In the genomic region with DNA sequence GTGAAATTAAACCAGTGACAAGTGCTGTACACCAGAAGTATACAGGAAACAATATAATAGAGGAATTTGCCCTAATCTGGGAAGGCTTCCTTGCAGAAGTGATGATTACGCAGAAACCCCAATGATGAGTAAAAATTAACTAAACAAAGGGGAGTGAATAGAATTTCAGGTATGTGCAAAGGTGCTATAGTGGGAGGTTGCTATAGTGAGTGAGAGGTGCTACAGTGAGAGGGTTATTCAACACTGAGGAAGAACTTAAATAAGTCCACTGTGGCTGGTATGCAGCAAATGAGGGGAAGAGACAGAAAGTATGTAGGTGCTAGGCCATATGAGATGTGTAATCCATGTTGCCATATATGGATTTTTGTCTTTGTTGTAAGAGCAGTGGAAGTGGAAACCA, we compare ENCODE assay signal across 17 cellular contexts.
DNase-seq lines count a peak whose midpoint lies in the region; ATAC-seq, FAIRE-seq and TF ChIP-seq lines count a peak whose summit lies in the region.
"Had no signal": no experiment of that assay in that cellular context is flagged by ENCODE, and none has a peak within 500 bp of the region (broad histone marks: within the 10 kb centered on the region; RNA-seq: fewer than 3 reads in every experiment).

No MANE protein-coding gene starts in this region.

- H3K79me1 ChIP-seq in mesendoderm (ENCODE audit: low read length): peaks cover 1% of the 10 kb centered on the region

- TF ChIP-seq CTCF in Calu3 (IDR thresholded peaks at IDR 0.05; ENCODE audit: unreplicated experiment) (no peak), astrocyte (IDR thresholded peaks at IDR 0.05; ENCODE audit: insufficient read depth, low read depth, low read length) (no peak), foreskin keratinocyte (conservative IDR thresholded peaks at IDR 0.05) (no peak), osteoblast (IDR thresholded peaks at IDR 0.05; ENCODE audit: extremely low read depth, low read depth, low read length) (no peak)

- H4K5ac ChIP-seq in mesendoderm (ENCODE audit: low read length): no peak overlapping the region

- no peak overlapping the region for H3K4me3 Mint-ChIP-seq in Calu3 (ENCODE audit: low read depth, unreplicated experiment)
- H3K4me3 Mint-ChIP-seq in astrocyte (ENCODE audit: unreplicated experiment): peak overlapping the region; percentile 1
- H3K4me3 Mint-ChIP-seq: CD4-positive, CD25-positive, alpha-beta regulatory T cell had no signal

- no peak overlapping the region for H2BK15ac ChIP-seq in mesendoderm (replicated peaks; ENCODE audit: low read depth)

- H3K36me3 Mint-ChIP-seq in Calu3 (ENCODE audit: insufficient read depth, unreplicated experiment): peaks cover 10% of the 10 kb centered on the region
- H3K36me3 Mint-ChIP-seq in astrocyte (ENCODE audit: low read depth, unreplicated experiment): peaks cover 11% of the 10 kb centered on the region
- H3K36me3 Mint-ChIP-seq: CD4-positive, CD25-positive, alpha-beta regulatory T cell had no signal

- H3K27me3 ChIP-seq in astrocyte (ENCODE audit: insufficient read depth, low read length): no peaks in the 10 kb centered on the region
- H3K27me3 ChIP-seq in foreskin keratinocyte: no peaks in the 10 kb centered on the region
- H3K27me3 ChIP-seq in mesendoderm (ENCODE audit: insufficient read depth, low read length, poor library complexity): no peaks in the 10 kb centered on the region
- no peaks in the 10 kb centered on the region for H3K27me3 ChIP-seq in Karpas-422 (ENCODE audit: low read length)
- no peaks in the 10 kb centered on the region for H3K27me3 ChIP-seq in osteoblast (ENCODE audit: insufficient read depth, low read length)
- H3K27me3 ChIP-seq: BLaER1 treated with 17β-estradiol and CSF1 and Interleukin-3, amounts not matched to agents 10 nM and 100 nM had no signal

- no CpG with 5 or more reads among the region's 1 CpG for WGBS in mesendoderm (ENCODE audit: extremely low coverage, insufficient coverage, low lambda C conversion rate)

- H3K4me1 Mint-ChIP-seq in Calu3 (ENCODE audit: low read depth, unreplicated experiment) (peaks cover 25% of the 10 kb centered on the region), astrocyte (ENCODE audit: low read depth, unreplicated experiment) (peaks cover 17% of the 10 kb centered on the region)

- no peak for DNase-seq in Calu3
- DNase-seq in astrocyte (ENCODE audit: low read depth): no peak
- DNase-seq in foreskin keratinocyte: peak; percentile 20 to 32
- DNase-seq in mesendoderm: peak; percentile 61
- DNase-seq in HCEC 1CT: no peak
- DNase-seq in Karpas-422: no peak
- no peak for DNase-seq in osteoblast (ENCODE audit: insufficient read length, low spot score, missing footprints)
- DNase-seq: ACHN; CD4-positive, CD25-positive, alpha-beta regulatory T cell; DMS79 had no signal

- H3K36me3 ChIP-seq in astrocyte (ENCODE audit: insufficient read depth, low read length) (peaks cover 5% of the 10 kb centered on the region), mesendoderm (ENCODE audit: control insufficient read depth, insufficient read depth, low read length) (no peaks in the 10 kb centered on the region), Karpas-422 (ENCODE audit: insufficient read depth, low read length) (no peaks in the 10 kb centered on the region), osteoblast (ENCODE audit: insufficient read depth, low read length) (no peaks in the 10 kb centered on the region)
- H3K36me3 ChIP-seq: BLaER1 treated with 17β-estradiol and CSF1 and Interleukin-3, amounts not matched to agents 10 nM and 100 nM had no signal

- CTCF ChIA-PET in Calu3 (lab: Charles Lee): no interaction called here

- H3K79me2 ChIP-seq in astrocyte (ENCODE audit: insufficient read depth, low read length) (no peaks in the 10 kb centered on the region), mesendoderm (ENCODE audit: control insufficient read depth, insufficient read depth, low read length) (no peaks in the 10 kb centered on the region), Karpas-422 (ENCODE audit: low read length) (no peaks in the 10 kb centered on the region), osteoblast (ENCODE audit: insufficient read depth, low read length) (no peaks in the 10 kb centered on the region)

- no peak overlapping the region for H2BK120ac ChIP-seq in mesendoderm (ENCODE audit: low read depth, low read length)

- H2AFZ ChIP-seq in astrocyte (ENCODE audit: low read depth, low read length) (no peak overlapping the region), Karpas-422 (ENCODE audit: low read length) (no peak overlapping the region), osteoblast (ENCODE audit: low read length) (no peak overlapping the region)

- no peak overlapping the region for H2AK5ac ChIP-seq in mesendoderm (ENCODE audit: low read length)

- ATAC-seq in foreskin keratinocyte: peak; percentile 34
- no peak for ATAC-seq in GM21526 (IDR thresholded peaks at IDR 0.05; ENCODE audit: low FRiP score, unreplicated experiment)
- ATAC-seq: GM12878, HCT116, HepG2 had no signal

- H2BK5ac ChIP-seq in mesendoderm (ENCODE audit: low read length): no peak overlapping the region

- H4K20me1 ChIP-seq in astrocyte (ENCODE audit: insufficient read depth, low read length): peaks cover 20% of the 10 kb centered on the region
- no peaks in the 10 kb centered on the region for H4K20me1 ChIP-seq in Karpas-422 (ENCODE audit: insufficient read depth, low read depth, low read length)
- H4K20me1 ChIP-seq in osteoblast (ENCODE audit: insufficient read depth, low read length): no peaks in the 10 kb centered on the region
- H4K20me1 ChIP-seq: BLaER1 treated with 17β-estradiol and CSF1 and Interleukin-3, amounts not matched to agents 10 nM and 100 nM had no signal

- no peak overlapping the region for H3K18ac ChIP-seq in mesendoderm (ENCODE audit: low read length)

- H3K4me2 ChIP-seq in astrocyte (ENCODE audit: low read length): no peak overlapping the region
- no peak overlapping the region for H3K4me2 ChIP-seq in mesendoderm (ENCODE audit: low read length)
- no peak overlapping the region for H3K4me2 ChIP-seq in Karpas-422 (ENCODE audit: low read depth, low read length, poor library complexity, severe bottlenecking)
- H3K4me2 ChIP-seq in osteoblast (ENCODE audit: insufficient read depth, low read length): no peak overlapping the region
- H3K4me2 ChIP-seq: BLaER1 treated with 17β-estradiol and CSF1 and Interleukin-3, amounts not matched to agents 10 nM and 100 nM had no signal

- H4K8ac ChIP-seq in mesendoderm (ENCODE audit: low read depth, low read length): no peak overlapping the region

- BruUV-seq in Calu3 (replicated peaks; lab: Mats Ljungman, UMichigan): no TSS peak

- no peaks in the 10 kb centered on the region for H3K9me3 ChIP-seq in astrocyte (ENCODE audit: insufficient read depth, low read depth, low read length)
- no peaks in the 10 kb centered on the region for H3K9me3 ChIP-seq in Karpas-422 (ENCODE audit: low read length)
- H3K9me3 ChIP-seq in osteoblast (ENCODE audit: low read depth, low read length): no peaks in the 10 kb centered on the region

- H3K27ac Mint-ChIP-seq in Calu3 (ENCODE audit: unreplicated experiment) (peak overlapping the region; percentile 6), astrocyte (ENCODE audit: unreplicated experiment) (no peak overlapping the region)
- H3K27ac Mint-ChIP-seq: CD4-positive, CD25-positive, alpha-beta regulatory T cell had no signal

- intact Hi-C loops in Calu3 (cut with micrococcal nuclease; ENCODE audit: unreplicated experiment): no loop called here

- no peak for FAIRE-seq in astrocyte (lab: Jason Lieb, UNC)
- FAIRE-seq: GM12878, GM18507, HepG2, HTR-8/SVneo had no signal

- no peak overlapping the region for H3K56ac ChIP-seq in mesendoderm (ENCODE audit: low read length)

- H3K27me3 Mint-ChIP-seq in Calu3 (ENCODE audit: unreplicated experiment) (no peaks in the 10 kb centered on the region), astrocyte (ENCODE audit: low read depth, unreplicated experiment) (no peaks in the 10 kb centered on the region)
- H3K27me3 Mint-ChIP-seq: CD4-positive, CD25-positive, alpha-beta regulatory T cell had no signal

- no peaks in the 10 kb centered on the region for H3K9me3 Mint-ChIP-seq in Calu3 (ENCODE audit: low read depth, unreplicated experiment)
- H3K9me3 Mint-ChIP-seq in astrocyte (ENCODE audit: unreplicated experiment): no peaks in the 10 kb centered on the region

- H3K4me1 ChIP-seq in astrocyte (ENCODE audit: insufficient read depth, low read length) (no peaks in the 10 kb centered on the region), foreskin keratinocyte (no peaks in the 10 kb centered on the region), mesendoderm (ENCODE audit: control insufficient read depth, low read depth, low read length) (no peaks in the 10 kb centered on the region), Karpas-422 (ENCODE audit: low read length) (peaks cover 8% of the 10 kb centered on the region), osteoblast (ENCODE audit: insufficient read depth, low read length) (no peaks in the 10 kb centered on the region)

- H3K4me3 ChIP-seq in astrocyte (ENCODE audit: insufficient read depth, low read depth, low read length) (no peak overlapping the region), mesendoderm (ENCODE audit: low read length) (no peak overlapping the region), Karpas-422 (ENCODE audit: low read length) (no peak overlapping the region), osteoblast (ENCODE audit: insufficient read depth, low read length) (no peak overlapping the region)
- H3K4me3 ChIP-seq: BLaER1 treated with 17β-estradiol and CSF1 and Interleukin-3, amounts not matched to agents 10 nM and 100 nM; GM12878 had no signal

- H3K4ac ChIP-seq in mesendoderm (ENCODE audit: low read depth, low read length): no peak overlapping the region

- no peak overlapping the region for H3K23ac ChIP-seq in mesendoderm (ENCODE audit: low read length)

- H3K27ac ChIP-seq in astrocyte (ENCODE audit: low read depth, low read length): no peak overlapping the region
- H3K27ac ChIP-seq in foreskin keratinocyte: no peak overlapping the region
- H3K27ac ChIP-seq in mesendoderm (ENCODE audit: low read depth, low read length): no peak overlapping the region
- H3K27ac ChIP-seq in Karpas-422 (ENCODE audit: low read length): no peak overlapping the region
- no peak overlapping the region for H3K27ac ChIP-seq in osteoblast (ENCODE audit: low read depth, low read length)
- H3K27ac ChIP-seq: BLaER1 treated with 17β-estradiol and CSF1 and Interleukin-3, amounts not matched to agents 10 nM and 100 nM had no signal

- H3K9ac ChIP-seq in astrocyte (ENCODE audit: low read length) (no peak overlapping the region), mesendoderm (ENCODE audit: low read length) (no peak overlapping the region), Karpas-422 (ENCODE audit: low read length) (no peak overlapping the region)
- H3K9ac ChIP-seq: BLaER1 treated with 17β-estradiol and CSF1 and Interleukin-3, amounts not matched to agents 10 nM and 100 nM had no signal

- H3K9me2 ChIP-seq in Karpas-422 (replicated peaks; ENCODE audit: insufficient read depth, low read length): no peaks in the 10 kb centered on the region

Comparison
In these comparisons a context has a peak if more than half of its experiments do, and no peak if none do; other contexts are left out.
1. DNase-seq: peak in foreskin keratinocyte (2 of 2) and mesendoderm (single experiment); none in Calu3 (single experiment), astrocyte (single experiment), HCEC 1CT (single experiment), Karpas-422 (single experiment) and osteoblast (single experiment).